Comparison of ENCODE assay signal across 16 cellular contexts in the genomic region with DNA sequence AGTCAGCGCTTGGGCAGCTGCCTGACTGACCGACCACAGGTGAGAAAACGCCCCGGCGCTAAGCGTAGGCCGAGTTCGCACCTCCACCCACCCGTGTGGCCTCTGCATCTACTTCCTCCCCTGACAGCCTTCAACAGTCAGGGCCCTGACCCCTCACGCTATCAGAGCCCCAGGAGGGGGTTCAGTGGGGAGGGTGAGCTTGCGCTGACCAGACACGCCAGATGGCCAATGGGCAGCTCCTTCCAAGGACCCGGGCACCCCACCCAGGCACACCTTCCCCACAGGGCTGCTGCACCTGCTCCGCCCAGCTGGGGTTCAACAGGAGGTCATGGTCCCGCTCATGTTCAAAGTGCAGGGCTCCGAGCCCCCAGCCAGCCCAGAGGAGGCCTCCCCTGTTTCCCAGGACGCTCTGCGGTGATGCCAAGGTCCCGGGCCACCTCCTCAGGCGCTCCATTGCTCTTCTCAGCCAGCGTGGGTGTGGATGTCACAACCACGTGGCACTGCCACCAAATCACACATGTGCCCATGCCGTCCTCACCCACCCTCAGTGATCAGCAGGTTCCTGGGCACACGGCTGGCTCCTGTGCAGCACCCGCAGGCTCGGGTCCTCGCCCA. TPM values are rescaled to one million over a fixed set of nuclear protein-coding genes. Genes with fewer than 3 reads are reported as not detected.
A peak's percentile ranks its signal among the peaks of the same experiment; 100 is the strongest.
DNase-seq lines count a peak whose midpoint lies in the region; ATAC-seq and TF ChIP-seq lines count a peak whose summit lies in the region.
"Had no signal": no experiment of that assay in that cellular context is flagged by ENCODE, and none has a peak within 500 bp of the region (broad histone marks: within the 10 kb centered on the region; RNA-seq: fewer than 3 reads in every experiment).

No MANE protein-coding gene starts in this region.

- H3K27ac ChIP-seq in KMS-11 (no peak overlapping the region), lung (ENCODE audit: low read depth in 1 of 2, low read length in 1 of 2) (no peak overlapping the region), tibial artery (no peak overlapping the region)
- H3K27ac ChIP-seq: body of pancreas, epithelial cell of prostate, gastroesophageal sphincter, sigmoid colon had no signal

- H4K20me1 ChIP-seq in KMS-11 (ENCODE audit: insufficient read depth), result no peaks in the 10 kb centered on the region

- DNase-seq in D341Med (ENCODE audit: low spot score), result peak; percentile 36
- DNase-seq in lung (ENCODE audit: low spot score), result peak; percentile 24
- no peak for DNase-seq in pons (ENCODE audit: low spot score)
- DNase-seq in DMS79 (lab: John Stamatoyannopoulos, UW), result no peak
- no peak for DNase-seq in ACHN
- no peak for DNase-seq in tibial artery
- DNase-seq: midbrain, NCI-H2081 treated with DMSO at 0.1 percent for 48 hours, NCI-H510A, SIG-M5, sigmoid colon had no signal

- in situ Hi-C loops in ACHN (cut with HindIII; ENCODE audit: low pct_ligation_motif_present, low pct_unique_long_range_greater_than_20kb, low sequenced_read_pairs), result no loop called here

- no peak overlapping the region for H3K9ac ChIP-seq in KMS-11

- H3K4me1 ChIP-seq in KMS-11 (ENCODE audit: low read depth, poor library complexity, severe bottlenecking) (peaks cover 7% of the 10 kb centered on the region), lung (ENCODE audit: control insufficient read depth in 2 of 2, insufficient read depth in 2 of 2, low read length in 2 of 2) (peaks cover 0 to 2% of the 10 kb centered on the region in 2 donors), tibial artery (no peaks in the 10 kb centered on the region)
- H3K4me1 ChIP-seq: gastroesophageal sphincter, sigmoid colon had no signal

- H3K27me3 ChIP-seq in KMS-11 (ENCODE audit: insufficient read depth, low read depth), result no peaks in the 10 kb centered on the region
- H3K27me3 ChIP-seq in lung (ENCODE audit: control insufficient read depth, insufficient read depth), result no peaks in the 10 kb centered on the region
- H3K27me3 ChIP-seq in tibial artery, result peaks cover 0 to 26% of the 10 kb centered on the region in 2 donors
- H3K27me3 ChIP-seq: body of pancreas had no signal

- H3K36me3 ChIP-seq in KMS-11 (ENCODE audit: insufficient read depth) (no peaks in the 10 kb centered on the region), lung (ENCODE audit: control insufficient read depth in 2 of 2, insufficient read depth in 2 of 2, low read length in 2 of 2) (no peaks in the 10 kb centered on the region), tibial artery (no peaks in the 10 kb centered on the region)
- H3K36me3 ChIP-seq: gastroesophageal sphincter, sigmoid colon had no signal

- H3K9me3 ChIP-seq in lung (ENCODE audit: control insufficient read depth in 2 of 2, insufficient read depth in 1 of 2, low read length in 1 of 2) (peaks cover 0 to 4% of the 10 kb centered on the region in 2 donors), tibial artery (no peaks in the 10 kb centered on the region)
- H3K9me3 ChIP-seq: body of pancreas had no signal

- ATAC-seq in GM19035 (IDR thresholded peaks at IDR 0.05; ENCODE audit: unreplicated experiment), result peak; percentile 29
- ATAC-seq in lung (ENCODE audit: insufficient read depth, low FRiP score), result no peak
- ATAC-seq: body of pancreas, gastroesophageal sphincter had no signal

- no peaks in the 10 kb centered on the region for H3K79me2 ChIP-seq in KMS-11 (ENCODE audit: insufficient read depth, low read depth)

- H2AFZ ChIP-seq in KMS-11 (ENCODE audit: low read depth), result peak overlapping the region; percentile 74

- 68 to 73% methylated on average over 26 to 27 of the region's 27 CpGs for WGBS in lung, 2 donors

- TF ChIP-seq CTCF in KMS-11 (conservative IDR thresholded peaks at IDR 0.05; ENCODE audit: low read depth, low read length) (no peak), lung (IDR thresholded peaks at IDR 0.05; ENCODE audit: control extremely low read depth, extremely low read depth) (no peak), tibial artery (IDR thresholded peaks at IDR 0.05) (no peak)

- no peak overlapping the region for H3K4me2 ChIP-seq in KMS-11

- intact Hi-C loops in tibial artery (cut with DNase I; ENCODE audit: low total_unique reads), result no loop called here

- H3K4me3 ChIP-seq in KMS-11 (IDR thresholded peaks at IDR 0.05; ENCODE audit: insufficient read depth, low read depth, low read length), result no peak overlapping the region
- H3K4me3 ChIP-seq in lung, result no peak overlapping the region
- no peak overlapping the region for H3K4me3 ChIP-seq in tibial artery
- H3K4me3 ChIP-seq: body of pancreas, gastroesophageal sphincter, sigmoid colon had no signal

RNA-seq across cellular contexts. Expression of gene BCL11B, which starts 48.7 kb away (rescaled TPM):
- total RNA-seq in lung, result 1 to 10 TPM; 1.0 to 2.3 TPM
- polyA plus RNA-seq in lung, result under 1 TPM; 0.20 to 0.29 TPM

Comparison
In these comparisons a context has a peak if more than half of its experiments do, and no peak if none do; other contexts are left out.
1. DNase-seq: peak in D341Med (single experiment) and lung (single experiment); none in pons (single experiment), DMS79 (single experiment), ACHN (single experiment) and tibial artery (0 of 2).